ENCODE assay signal across 19 cellular contexts in genomic region chr3:144859057-144859626, GRCh38.
DNase-seq lines count a peak whose midpoint lies in the region; ATAC-seq, FAIRE-seq and TF ChIP-seq lines count a peak whose summit lies in the region.
"Had no signal": no experiment of that assay in that cellular context is flagged by ENCODE, and none has a peak within 500 bp of the region (broad histone marks: within the 10 kb centered on the region; RNA-seq: fewer than 3 reads in every experiment).

No MANE protein-coding gene starts in this region.

- WGBS in HepG2 (ENCODE audit: low lambda C conversion rate) = 0% methylated on average over 5 of the region's 7 CpGs
- 61% methylated on average over 7 of the region's 7 CpGs for WGBS in right lobe of liver (ENCODE audit: insufficient coverage, low coverage, low lambda C conversion rate, missing lambda C conversion rate)

- no peaks in the 10 kb centered on the region for H4K20me1 ChIP-seq in HepG2 (ENCODE audit: insufficient read depth, low read length)
- H4K20me1 ChIP-seq: BLaER1 treated with 17β-estradiol and CSF1 and Interleukin-3, amounts not matched to agents 10 nM and 100 nM had no signal

- H3K4me1 Mint-ChIP-seq in CD8-positive, alpha-beta T cell (ENCODE audit: low read depth) = no peaks in the 10 kb centered on the region

- POLR2A ChIA-PET in HepG2 (lab: Yijun Ruan, JAX) = no interaction called here
- POLR2A ChIA-PET in CD8-positive, alpha-beta T cell (lab: Charles Lee) = no interaction called here

- ATAC-seq in HepG2 = no peak
- ATAC-seq in right lobe of liver = no peak
- no peak for ATAC-seq in CD8-positive, alpha-beta T cell
- ATAC-seq: PC-3 had no signal

- no peak overlapping the region for H3K27ac ChIP-seq in HepG2 (ENCODE audit: extremely low read length, insufficient read depth, low read length)
- H3K27ac ChIP-seq in right lobe of liver = no peak overlapping the region
- no peak overlapping the region for H3K27ac ChIP-seq in CD8-positive, alpha-beta T cell (ENCODE audit: low read depth, low read length)
- H3K27ac ChIP-seq: BLaER1 treated with 17β-estradiol and CSF1 and Interleukin-3, amounts not matched to agents 10 nM and 100 nM; RWPE1 had no signal

- H2AFZ ChIP-seq in HepG2 (ENCODE audit: low read length) = no peak overlapping the region

- intact Hi-C loops in HepG2 (cut with micrococcal nuclease; ENCODE audit: unreplicated experiment) (no loop called here), right lobe of liver (cut with DNase I) (no loop called here), posterior vena cava (cut with DNase I) (no loop called here)
- intact Hi-C loops in CD8-positive, alpha-beta T cell (cut with DNase I, micrococcal nuclease) = no loop called here

- no peak overlapping the region for H3K9ac ChIP-seq in HepG2 (ENCODE audit: insufficient read depth, low read depth, low read length)
- H3K9ac ChIP-seq: BLaER1 treated with 17β-estradiol and CSF1 and Interleukin-3, amounts not matched to agents 10 nM and 100 nM had no signal

- TF ChIP-seq POLR2A in HepG2 (IDR thresholded peaks at IDR 0.05; ENCODE audit: insufficient read depth in 1 of 2, low read depth in 2 of 2, low read length in 2 of 2) (no peak), right lobe of liver (IDR thresholded peaks at IDR 0.05) (no peak)

- DNase-seq in HepG2 (ENCODE audit: low spot score) (no peak), right lobe of liver (no peak), SK-N-DZ (ENCODE audit: low spot score) (peak; percentile 13), iPS-NIHi11 (ENCODE audit: low spot score) (peak; percentile 11), posterior vena cava (ENCODE audit: low spot score) (no peak)
- DNase-seq in CD8-positive, alpha-beta T cell = no peak
- DNase-seq in activated CD8-positive, alpha-beta memory T cell treated with anti-CD3 and anti-CD28 coated beads for 24 hours = no peak
- DNase-seq: DND-41, GDM1, GOT3, KG1, NCI-H1436, NCI-H2081, NCI-H2227 treated with DMSO at 0.1 percent for 48 hours, NCI-H524 treated with DMSO at 0.1 percent for 48 hours, PC-3 had no signal

- no peaks in the 10 kb centered on the region for H3K9me3 Mint-ChIP-seq in CD8-positive, alpha-beta T cell

- no peak overlapping the region for H3K4me2 ChIP-seq in HepG2 (ENCODE audit: low read depth, low read length)

- CTCF ChIA-PET in HepG2 (lab: Yijun Ruan, JAX; ENCODE audit: low intra/inter-chr PET ratio, low total read pairs) = no interaction called here
- CTCF ChIA-PET in CD8-positive, alpha-beta T cell (lab: Charles Lee) = no interaction called here

- no peaks in the 10 kb centered on the region for H3K36me3 Mint-ChIP-seq in CD8-positive, alpha-beta T cell

- no peaks in the 10 kb centered on the region for H3K27me3 Mint-ChIP-seq in CD8-positive, alpha-beta T cell (ENCODE audit: low read depth)

- H3K4me1 ChIP-seq in HepG2 (ENCODE audit: insufficient read depth, low read length) (no peaks in the 10 kb centered on the region), right lobe of liver (no peaks in the 10 kb centered on the region)
- H3K4me1 ChIP-seq in CD8-positive, alpha-beta T cell (ENCODE audit: insufficient read depth, low read length) = no peaks in the 10 kb centered on the region

- H3K9me3 ChIP-seq in HepG2 (ENCODE audit: low read length) (no peaks in the 10 kb centered on the region), right lobe of liver (no peaks in the 10 kb centered on the region)
- no peaks in the 10 kb centered on the region for H3K9me3 ChIP-seq in CD8-positive, alpha-beta T cell (ENCODE audit: low read length)

- H3K36me3 ChIP-seq in HepG2 (replicated peaks in 1 of 2; ENCODE audit: control insufficient read depth in 1 of 2, insufficient read depth in 2 of 2, low read length in 2 of 2) = no peaks in the 10 kb centered on the region
- no peaks in the 10 kb centered on the region for H3K36me3 ChIP-seq in right lobe of liver
- H3K36me3 ChIP-seq in CD8-positive, alpha-beta T cell (ENCODE audit: insufficient read depth, low read length) = no peaks in the 10 kb centered on the region
- H3K36me3 ChIP-seq: BLaER1 treated with 17β-estradiol and CSF1 and Interleukin-3, amounts not matched to agents 10 nM and 100 nM had no signal

- TF ChIP-seq EP300 in HepG2 (IDR thresholded peaks at IDR 0.05; ENCODE audit: low read depth in 2 of 2, low read length in 2 of 2) = no peak
- TF ChIP-seq EP300 in HepG2 (CRISPR knock-in tag; IDR thresholded peaks at IDR 0.05; ENCODE audit: borderline replicate concordance) = no peak

- H3K27me3 ChIP-seq in HepG2 (ENCODE audit: control insufficient read depth in 1 of 2, insufficient read depth in 2 of 2, low read length in 2 of 2) (no peaks in the 10 kb centered on the region), right lobe of liver (no peaks in the 10 kb centered on the region)
- no peaks in the 10 kb centered on the region for H3K27me3 ChIP-seq in CD8-positive, alpha-beta T cell (ENCODE audit: insufficient read depth, low read length)
- H3K27me3 ChIP-seq: BLaER1 treated with 17β-estradiol and CSF1 and Interleukin-3, amounts not matched to agents 10 nM and 100 nM had no signal

- BruUV-seq in HepG2 (replicated peaks; lab: Mats Ljungman, UMichigan) = no TSS peak

- in situ Hi-C loops in HepG2 (cut with HindIII; ENCODE audit: extremely low pct_ligation_motif_present, low pct_unique_long_range_greater_than_20kb) = no loop called here

- no peak overlapping the region for H3K27ac Mint-ChIP-seq in CD8-positive, alpha-beta T cell

- no peak for FAIRE-seq in HepG2 (lab: Jason Lieb, UNC)
- FAIRE-seq: A204.1 had no signal

- H3K79me2 ChIP-seq in HepG2 (ENCODE audit: insufficient read depth, low read length) = no peaks in the 10 kb centered on the region

- H3K4me3 Mint-ChIP-seq in CD8-positive, alpha-beta T cell = no peak overlapping the region

- H3K4me3 ChIP-seq in HepG2 (replicated peaks in 1 of 3; ENCODE audit: insufficient read depth in 1 of 3, low read depth in 2 of 3, low read length in 3 of 3) = no peak overlapping the region
- no peak overlapping the region for H3K4me3 ChIP-seq in right lobe of liver
- no peak overlapping the region for H3K4me3 ChIP-seq in CD8-positive, alpha-beta T cell (ENCODE audit: low read depth, low read length)
- H3K4me3 ChIP-seq: BLaER1 treated with 17β-estradiol and CSF1 and Interleukin-3, amounts not matched to agents 10 nM and 100 nM had no signal

- TF ChIP-seq CTCF in HepG2 (CRISPR knock-in tag; IDR thresholded peaks at IDR 0.05) (no peak), right lobe of liver (IDR thresholded peaks at IDR 0.05) (no peak)
- no peak for TF ChIP-seq CTCF in CD8-positive, alpha-beta T cell (IDR thresholded peaks at IDR 0.05)

- TF ChIP-seq RAD21 in HepG2 (CRISPR knock-in tag; IDR thresholded peaks at IDR 0.05) = no peak

TF ChIP-seq in HepG2, 621 proteins besides CTCF, POLR2A, EP300 and RAD21:
- peak; percentile 59 for TF ChIP-seq NFE2L2 (IDR thresholded peaks at IDR 0.05; ENCODE audit: low read length)
- no peak for TF ChIP-seq ZSCAN25 (CRISPR knock-in tag; IDR thresholded peaks at IDR 0.05)
- no peak for TF ChIP-seq ZFY (CRISPR knock-in tag; IDR thresholded peaks at IDR 0.05)
- no peak for TF ChIP-seq MYC (CRISPR knock-in tag; IDR thresholded peaks at IDR 0.05; ENCODE audit: borderline replicate concordance)
- no peak for TF ChIP-seq ZNF816 (CRISPR knock-in tag; IDR thresholded peaks at IDR 0.05; ENCODE audit: borderline replicate concordance)
- TF ChIP-seq SSRP1 (CRISPR knock-in tag; IDR thresholded peaks at IDR 0.05) = no peak
- no peak for TF ChIP-seq E2F2 (CRISPR knock-in tag; IDR thresholded peaks at IDR 0.05; ENCODE audit: borderline replicate concordance)
- TF ChIP-seq NFATC3 (CRISPR knock-in tag; IDR thresholded peaks at IDR 0.05) = no peak
- no peak for TF ChIP-seq POGK (CRISPR knock-in tag; conservative IDR thresholded peaks at IDR 0.05)
- TF ChIP-seq MAFK (conservative IDR thresholded peaks at IDR 0.05 in 1 of 2, IDR thresholded peaks at IDR 0.05 in 1 of 2; ENCODE audit: low read length in 2 of 2) = peak in 1 of 2 experiments; percentile 41; a peak in 2 of 4 replicates

Comparison
In these comparisons a context has a peak if more than half of its experiments do, and no peak if none do; other contexts are left out.
1. DNase-seq: peak in SK-N-DZ (single experiment) and iPS-NIHi11 (single experiment); none in HepG2 (single experiment), right lobe of liver (0 of 3), CD8-positive, alpha-beta T cell (0 of 7), posterior vena cava (single experiment) and activated CD8-positive, alpha-beta memory T cell treated with anti-CD3 and anti-CD28 coated beads for 24 hours (single experiment).